In the genomic region with DNA sequence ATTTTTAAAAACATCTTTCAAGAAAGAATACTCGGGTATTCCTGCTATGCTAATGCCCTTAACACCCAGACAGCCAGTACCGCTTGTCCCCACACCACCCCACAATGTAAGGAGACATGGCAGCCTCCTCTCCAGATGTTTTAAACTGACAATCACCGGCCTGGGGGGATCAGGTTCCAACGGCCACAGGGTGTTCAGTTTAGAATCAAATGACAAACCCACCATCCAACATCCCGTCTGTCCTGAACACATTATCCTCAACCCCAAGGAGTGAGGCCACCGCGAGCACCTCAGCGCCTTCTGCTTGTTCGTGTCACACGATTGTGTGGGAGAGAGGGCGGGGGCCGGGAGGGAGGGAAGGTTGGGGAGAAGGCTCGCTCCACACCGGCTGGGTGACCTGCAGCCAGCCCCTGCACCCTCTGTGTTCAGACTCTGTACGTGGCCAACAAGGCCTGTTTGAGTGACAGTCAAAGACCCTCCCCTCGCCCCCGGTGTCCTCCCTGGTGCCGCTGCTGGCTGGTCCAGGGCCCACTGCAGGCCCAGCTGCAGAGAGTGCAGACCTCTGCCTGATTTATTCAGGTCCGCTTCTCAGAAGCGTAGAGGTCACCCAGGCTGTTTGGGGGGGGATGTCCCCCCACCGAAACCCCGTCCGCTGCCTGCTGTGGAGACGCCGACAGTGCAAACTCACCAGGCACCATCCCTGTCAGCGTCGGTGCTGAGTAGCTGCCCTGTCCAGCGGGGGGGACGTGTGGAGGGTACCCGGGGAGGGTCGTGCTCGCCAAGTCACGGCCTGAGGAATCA, we compare ENCODE assay signal across 1 cellular context.
TF ChIP-seq lines count a peak whose summit lies in the region.

No MANE protein-coding gene starts in this region.

TF ChIP-seq in H1, 55 proteins besides CTCF, POLR2A, EP300 and RAD21:
- TF ChIP-seq, protein P1, sequence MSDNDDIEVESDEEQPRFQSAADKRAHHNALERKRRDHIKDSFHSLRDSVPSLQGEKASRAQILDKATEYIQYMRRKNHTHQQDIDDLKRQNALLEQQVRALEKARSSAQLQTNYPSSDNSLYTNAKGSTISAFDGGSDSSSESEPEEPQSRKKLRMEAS (IDR thresholded peaks at IDR 0.05) = no peak
- no peak for TF ChIP-seq E2F6 (IDR thresholded peaks at IDR 0.05)
- TF ChIP-seq ZNF274 (IDR thresholded peaks at IDR 0.05; ENCODE audit: borderline replicate concordance, extremely low read depth, low read length) = no peak
- TF ChIP-seq RBBP5 (IDR thresholded peaks at IDR 0.05; ENCODE audit: borderline replicate concordance, low read depth, low read length) = no peak
- no peak for TF ChIP-seq SIN3A (conservative IDR thresholded peaks at IDR 0.05 in 1 of 2, IDR thresholded peaks at IDR 0.05 in 1 of 2; ENCODE audit: low read depth in 1 of 2, low read length in 2 of 2)
- no peak for TF ChIP-seq SUZ12 (IDR thresholded peaks at IDR 0.05; ENCODE audit: low read length)
- no peak for TF ChIP-seq BRCA1 (IDR thresholded peaks at IDR 0.05; ENCODE audit: low read depth, low read length)
- TF ChIP-seq KDM1A (IDR thresholded peaks at IDR 0.05; ENCODE audit: borderline replicate concordance, low read length) = no peak
- no peak for TF ChIP-seq RNF2 (IDR thresholded peaks at IDR 0.05; ENCODE audit: borderline replicate concordance, low read depth, low read length, missing control alignments, poor library complexity, severe bottlenecking)
- TF ChIP-seq CHD2 (IDR thresholded peaks at IDR 0.05; ENCODE audit: low read length) = no peak
- no peak for TF ChIP-seq GABPA (IDR thresholded peaks at IDR 0.05; ENCODE audit: borderline replicate concordance, insufficient read depth, low read length)
TF ChIP-seq in H1: peak in this region for 0.
